12 cellular contexts compared by ENCODE assay signal in genomic region chr17:51128089-51128488, GRCh38. TPM values are rescaled to one million over a fixed set of nuclear protein-coding genes. Genes with fewer than 3 reads are reported as not detected.
A peak's percentile ranks its signal among the peaks of the same experiment; 100 is the strongest.
DNase-seq lines count a peak whose midpoint lies in the region; ATAC-seq and TF ChIP-seq lines count a peak whose summit lies in the region.
"Had no signal": no experiment of that assay in that cellular context is flagged by ENCODE, and none has a peak within 500 bp of the region (broad histone marks: within the 10 kb centered on the region; RNA-seq: fewer than 3 reads in every experiment).

No MANE protein-coding gene starts in this region.

- TF ChIP-seq POLR2A in erythroblast (IDR thresholded peaks at IDR 0.05; ENCODE audit: low read length), result no peak

- ATAC-seq in HG02973 (IDR thresholded peaks at IDR 0.05; ENCODE audit: unreplicated experiment), result no peak
- ATAC-seq: left lung had no signal

- peak; percentile 25 for DNase-seq in A172 (ENCODE audit: low spot score)
- DNase-seq in CD1c-positive myeloid dendritic cell (ENCODE audit: extremely low spot score), result peak; percentile 78
- DNase-seq in NAMALWA (ENCODE audit: low spot score), result peak; percentile 82
- DNase-seq in erythroblast (lab: John Stamatoyannopoulos, UW), result peak; percentile 90 to 92
- no peak for DNase-seq in activated naive CD4-positive, alpha-beta T cell (lab: John Stamatoyannopoulos, UW)
- DNase-seq in stimulated activated naive CD4-positive, alpha-beta T cell treated with Interleukin-2 at 50 U/mL for 16 hours (lab: John Stamatoyannopoulos, UW), result no peak
- DNase-seq: IMR-90, left lung, NCI-H1694, NCI-H524, sigmoid colon had no signal

RNA-seq across cellular contexts. Expression of gene SPAG9, which starts 7.4 kb away (rescaled TPM):
- total RNA-seq in A172 (2014; rRNA removed; shearing (Covaris generic)), result 50.6 and 74.3 TPM in 2 replicates

RNA-seq across cellular contexts. Expression of gene NME1, which starts 25.3 kb away (rescaled TPM):
- total RNA-seq in A172 (2014; rRNA removed; shearing (Covaris generic)), result 472 and 514 TPM in 2 replicates

RNA-seq across cellular contexts. Expression of gene NME2, which starts 38.1 kb away (rescaled TPM):
- 638 and 830 TPM in 2 replicates for total RNA-seq in A172 (2014; rRNA removed; shearing (Covaris generic))

Comparison
In these comparisons a context has a peak if more than half of its experiments do, and no peak if none do; other contexts are left out.
1. DNase-seq: peak in A172 (single experiment), CD1c-positive myeloid dendritic cell (single experiment), NAMALWA (single experiment) and erythroblast (2 of 2); none in activated naive CD4-positive, alpha-beta T cell (0 of 4) and stimulated activated naive CD4-positive, alpha-beta T cell treated with Interleukin-2 at 50 U/mL for 16 hours (single experiment).